ENCODE assay signal across 22 cellular contexts in genomic region chr4:98529970-98530569, GRCh38.
DNase-seq lines count a peak whose midpoint lies in the region; ATAC-seq and TF ChIP-seq lines count a peak whose summit lies in the region.
"Had no signal": no experiment of that assay in that cellular context is flagged by ENCODE, and none has a peak within 500 bp of the region (broad histone marks: within the 10 kb centered on the region; RNA-seq: fewer than 3 reads in every experiment).

No MANE protein-coding gene starts in this region.

- ATAC-seq in activated CD8-positive, alpha-beta memory T cell treated with anti-CD3 and anti-CD28 coated beads, Interleukin-2, amount 10 ng/mL, durations not matched to agents 7 days and 5 days: peak; percentile 23
- ATAC-seq in stimulated activated memory B cell treated with anti-CD40 and anti-IgM and Interleukin-4, amounts not matched to agents 10 μg/mL and 1 μg/mL and 100 μg/mL, for 72 hours: peak; percentile 47
- no peak for ATAC-seq in GM19023 (IDR thresholded peaks at IDR 0.05; ENCODE audit: unreplicated experiment)
- ATAC-seq in HG03025 (IDR thresholded peaks at IDR 0.05; ENCODE audit: low FRiP score, unreplicated experiment): no peak
- ATAC-seq: HepG2 had no signal

- H3K9me3 Mint-ChIP-seq in activated CD8-positive, alpha-beta memory T cell treated with anti-CD3 and anti-CD28 coated beads, Interleukin-2, amount 10 ng/mL, durations not matched to agents 7 days and 5 days (ENCODE audit: low read depth): peaks cover 3% of the 10 kb centered on the region
- no peaks in the 10 kb centered on the region for H3K9me3 Mint-ChIP-seq in HFFc6
- no peaks in the 10 kb centered on the region for H3K9me3 Mint-ChIP-seq in stimulated activated memory B cell treated with anti-CD40 and anti-IgM and Interleukin-4, amounts not matched to agents 10 μg/mL and 1 μg/mL and 100 μg/mL, for 72 hours

- intact Hi-C loops in dorsolateral prefrontal cortex (cut with DNase I): no loop called here

- CTCF ChIA-PET in activated CD8-positive, alpha-beta memory T cell treated with anti-CD3 and anti-CD28 coated beads, Interleukin-2, amount 10 ng/mL, durations not matched to agents 7 days and 5 days (lab: Charles Lee): interaction anchor here (0.8 kb wide), 1 partner anchor 8 kb away, joined by 4 read pairs; no protein-coding TSS in a partner anchor

- no peak overlapping the region for H3K4me3 Mint-ChIP-seq in activated CD8-positive, alpha-beta memory T cell treated with anti-CD3 and anti-CD28 coated beads, Interleukin-2, amount 10 ng/mL, durations not matched to agents 7 days and 5 days
- no peak overlapping the region for H3K4me3 Mint-ChIP-seq in HFFc6
- no peak overlapping the region for H3K4me3 Mint-ChIP-seq in stimulated activated memory B cell treated with anti-CD40 and anti-IgM and Interleukin-4, amounts not matched to agents 10 μg/mL and 1 μg/mL and 100 μg/mL, for 72 hours
- H3K4me3 Mint-ChIP-seq: B cell, CD14-positive monocyte had no signal

- no peak for DNase-seq in activated CD8-positive, alpha-beta memory T cell treated with anti-CD3 and anti-CD28 coated beads, Interleukin-2, amount 10 ng/mL, durations not matched to agents 7 days and 5 days
- no peak for DNase-seq in activated CD8-positive, alpha-beta memory T cell treated with anti-CD3 and anti-CD28 coated beads for 24 hours
- DNase-seq in HFFc6 (no peak), dorsolateral prefrontal cortex (no peak), NCI-H1694 treated with DMSO at 0.1 percent for 48 hours (lab: John Stamatoyannopoulos, UW) (no peak)
- DNase-seq: DMS53, GF-D8, KBM-7, NCI-H1092, NCI-H1436, NCI-H1930, NCI-H226, NCI-H510A treated with DMSO at 0.1 percent for 48 hours, NCI-H748 treated with DMSO at 0.1 percent for 48 hours, Peyer's patch, SJCRH30 had no signal

- peaks cover 11% of the 10 kb centered on the region for H3K36me3 Mint-ChIP-seq in activated CD8-positive, alpha-beta memory T cell treated with anti-CD3 and anti-CD28 coated beads, Interleukin-2, amount 10 ng/mL, durations not matched to agents 7 days and 5 days
- peaks cover 9% of the 10 kb centered on the region for H3K36me3 Mint-ChIP-seq in HFFc6 (ENCODE audit: low read depth)
- peaks cover 5% of the 10 kb centered on the region for H3K36me3 Mint-ChIP-seq in stimulated activated memory B cell treated with anti-CD40 and anti-IgM and Interleukin-4, amounts not matched to agents 10 μg/mL and 1 μg/mL and 100 μg/mL, for 72 hours
- H3K36me3 Mint-ChIP-seq: CD14-positive monocyte had no signal

- H3K4me1 Mint-ChIP-seq in activated CD8-positive, alpha-beta memory T cell treated with anti-CD3 and anti-CD28 coated beads, Interleukin-2, amount 10 ng/mL, durations not matched to agents 7 days and 5 days: peaks cover 40% of the 10 kb centered on the region
- H3K4me1 Mint-ChIP-seq in HFFc6 (ENCODE audit: low read depth): peaks cover 61% of the 10 kb centered on the region
- H3K4me1 Mint-ChIP-seq in stimulated activated memory B cell treated with anti-CD40 and anti-IgM and Interleukin-4, amounts not matched to agents 10 μg/mL and 1 μg/mL and 100 μg/mL, for 72 hours: peaks cover 6% of the 10 kb centered on the region
- H3K4me1 Mint-ChIP-seq: B cell had no signal

- peak overlapping the region in 30 of 59 donors; percentile 6 to 64 (median 26) for H3K27ac ChIP-seq in dorsolateral prefrontal cortex
- H3K27ac ChIP-seq: Peyer's patch, SJCRH30 had no signal

- no peaks in the 10 kb centered on the region for H3K27me3 ChIP-seq in dorsolateral prefrontal cortex
- H3K27me3 ChIP-seq: Peyer's patch, SJCRH30 had no signal

- no peak overlapping the region for H3K4me3 ChIP-seq in dorsolateral prefrontal cortex
- H3K4me3 ChIP-seq: Peyer's patch, SJCRH30 had no signal

- no peaks in the 10 kb centered on the region for H3K27me3 Mint-ChIP-seq in activated CD8-positive, alpha-beta memory T cell treated with anti-CD3 and anti-CD28 coated beads, Interleukin-2, amount 10 ng/mL, durations not matched to agents 7 days and 5 days
- H3K27me3 Mint-ChIP-seq in HFFc6 (ENCODE audit: insufficient read depth): no peaks in the 10 kb centered on the region
- no peaks in the 10 kb centered on the region for H3K27me3 Mint-ChIP-seq in stimulated activated memory B cell treated with anti-CD40 and anti-IgM and Interleukin-4, amounts not matched to agents 10 μg/mL and 1 μg/mL and 100 μg/mL, for 72 hours
- H3K27me3 Mint-ChIP-seq: B cell had no signal

- no peak for TF ChIP-seq CTCF in HFFc6 (IDR thresholded peaks at IDR 0.05)
- no peak for TF ChIP-seq CTCF in dorsolateral prefrontal cortex (IDR thresholded peaks at IDR 0.05 in 54 of 56, conservative IDR thresholded peaks at IDR 0.05 in 2 of 56; ENCODE audit: low read depth in 1 of 56, partially characterized antibody in 56 of 56)

- no peak overlapping the region for H3K27ac Mint-ChIP-seq in activated CD8-positive, alpha-beta memory T cell treated with anti-CD3 and anti-CD28 coated beads, Interleukin-2, amount 10 ng/mL, durations not matched to agents 7 days and 5 days
- peak overlapping the region; percentile 23; the same call in 1 of the 2 replicates for H3K27ac Mint-ChIP-seq in HFFc6
- no peak overlapping the region for H3K27ac Mint-ChIP-seq in stimulated activated memory B cell treated with anti-CD40 and anti-IgM and Interleukin-4, amounts not matched to agents 10 μg/mL and 1 μg/mL and 100 μg/mL, for 72 hours
- H3K27ac Mint-ChIP-seq: B cell, CD14-positive monocyte had no signal

Comparison
In these comparisons a context has a peak if more than half of its experiments do, and no peak if none do; other contexts are left out.
1. ATAC-seq: peak in activated CD8-positive, alpha-beta memory T cell treated with anti-CD3 and anti-CD28 coated beads, Interleukin-2, amount 10 ng/mL, durations not matched to agents 7 days and 5 days (single experiment) and stimulated activated memory B cell treated with anti-CD40 and anti-IgM and Interleukin-4, amounts not matched to agents 10 μg/mL and 1 μg/mL and 100 μg/mL, for 72 hours (single experiment); none in GM19023 (single experiment) and HG03025 (single experiment).